Comparison of ENCODE assay signal across 12 cellular contexts in genomic region chr17:77601054-77601979, GRCh38.
DNase-seq lines count a peak whose midpoint lies in the region; ATAC-seq and TF ChIP-seq lines count a peak whose summit lies in the region.
"Had no signal": no experiment of that assay in that cellular context is flagged by ENCODE, and none has a peak within 500 bp of the region (broad histone marks: within the 10 kb centered on the region; RNA-seq: fewer than 3 reads in every experiment).

No MANE protein-coding gene starts in this region.

- H3K4me1 ChIP-seq in right atrium auricular region = peaks cover 0 to 43% of the 10 kb centered on the region in 2 donors
- H3K4me1 ChIP-seq in Caco-2 = no peaks in the 10 kb centered on the region

- BruUV-seq in Caco-2 (replicated peaks; lab: Mats Ljungman, UMichigan) = no TSS peak

- CTCF ChIA-PET in Caco-2 (lab: Charles Lee) = no interaction called here

- DNase-seq in Right ventricle myocardium inferior (ENCODE audit: missing footprints) (peak; percentile 79), cardiac septum (ENCODE audit: low spot score) (no peak), right atrium auricular region (ENCODE audit: low spot score) (peak; percentile 74), retina (peak; percentile 29), Caco-2 (no peak), hypothalamus (lab: John Stamatoyannopoulos, UW) (no peak)
- DNase-seq: NCI-H345, SHP77, small intestine had no signal

- H3K4me3 ChIP-seq in right atrium auricular region (no peak overlapping the region), Caco-2 (ENCODE audit: low read depth, low read length) (no peak overlapping the region)

- H3K27me3 ChIP-seq in right atrium auricular region (no peaks in the 10 kb centered on the region), Caco-2 (replicated peaks; ENCODE audit: control insufficient read depth, insufficient read depth, low read length) (no peaks in the 10 kb centered on the region)

- ATAC-seq in Right ventricle myocardium inferior (peak; percentile 38), GM21786 (IDR thresholded peaks at IDR 0.05; ENCODE audit: unreplicated experiment) (no peak), GM19023 (IDR thresholded peaks at IDR 0.05; ENCODE audit: unreplicated experiment) (no peak)
- ATAC-seq: WTC11 had no signal

- no peaks in the 10 kb centered on the region for H3K9me3 Mint-ChIP-seq in Caco-2 (ENCODE audit: unreplicated experiment)
- H3K9me3 Mint-ChIP-seq: WTC11 had no signal

- H3K36me3 ChIP-seq in right atrium auricular region = no peaks in the 10 kb centered on the region
- no peaks in the 10 kb centered on the region for H3K36me3 ChIP-seq in Caco-2 (ENCODE audit: control insufficient read depth, insufficient read depth, low read length)

- H3K4me1 Mint-ChIP-seq in Caco-2 (ENCODE audit: low read depth, unreplicated experiment) = no peaks in the 10 kb centered on the region
- H3K4me1 Mint-ChIP-seq: WTC11 had no signal

- no peak overlapping the region for H3K27ac Mint-ChIP-seq in Caco-2 (ENCODE audit: unreplicated experiment)
- H3K27ac Mint-ChIP-seq: WTC11 had no signal

- peak overlapping the region; percentile 92 to 99 for H3K27ac ChIP-seq in right atrium auricular region

- H3K9me3 ChIP-seq in right atrium auricular region (no peaks in the 10 kb centered on the region), Caco-2 (no peaks in the 10 kb centered on the region)

- no peak overlapping the region for H3K4me3 Mint-ChIP-seq in Caco-2 (ENCODE audit: unreplicated experiment)
- H3K4me3 Mint-ChIP-seq: WTC11 had no signal

- no peaks in the 10 kb centered on the region for H3K36me3 Mint-ChIP-seq in Caco-2 (ENCODE audit: insufficient read depth, unreplicated experiment)
- H3K36me3 Mint-ChIP-seq: WTC11 had no signal

- POLR2A ChIA-PET in Caco-2 (lab: Charles Lee) = no interaction called here

- TF ChIP-seq CTCF in right atrium auricular region (IDR thresholded peaks at IDR 0.05) (no peak), Caco-2 (IDR thresholded peaks at IDR 0.05; ENCODE audit: insufficient read depth in 1 of 2, low read depth in 1 of 2, low read length in 1 of 2, severe bottlenecking in 1 of 2, unreplicated experiment in 1 of 2) (no peak)

- peaks cover 10% of the 10 kb centered on the region for H3K27me3 Mint-ChIP-seq in Caco-2 (ENCODE audit: insufficient read depth, unreplicated experiment)

- intact Hi-C loops in Right ventricle myocardium inferior (cut with DNase I) = loop anchor here (5.0 kb wide), 1 partner anchor 44 kb away; no protein-coding TSS in a partner anchor
- intact Hi-C loops in cardiac septum (cut with DNase I) = loop anchor here (5.0 to 10.0 kb wide), 2 partner anchors 169 to 223 kb away; no protein-coding TSS in a partner anchor
- intact Hi-C loops in Caco-2 (cut with micrococcal nuclease; ENCODE audit: unreplicated experiment) = no loop called here

Comparison
In these comparisons a context has a peak if more than half of its experiments do, and no peak if none do; other contexts are left out.
1. DNase-seq: peak in Right ventricle myocardium inferior (single experiment), right atrium auricular region (single experiment) and retina (single experiment); none in cardiac septum (single experiment), Caco-2 (0 of 2) and hypothalamus (0 of 51).